Comparison of ENCODE assay signal across 11 cellular contexts in genomic region chr17:17675925-17676534, GRCh38. TPM values are rescaled to one million over a fixed set of nuclear protein-coding genes. Genes with fewer than 3 reads are reported as not detected.
DNase-seq lines count a peak whose midpoint lies in the region; ATAC-seq, FAIRE-seq and TF ChIP-seq lines count a peak whose summit lies in the region.
"Had no signal": no experiment of that assay in that cellular context is flagged by ENCODE, and none has a peak within 500 bp of the region (broad histone marks: within the 10 kb centered on the region; RNA-seq: fewer than 3 reads in every experiment).

No MANE protein-coding gene starts in this region.

- no peak overlapping the region for H3K4me3 ChIP-seq in CD4-positive, CD25-positive, alpha-beta regulatory T cell (ENCODE audit: low read depth, low read length)
- no peak overlapping the region for H3K4me3 ChIP-seq in hepatocyte

- TF ChIP-seq CTCF in hepatocyte (IDR thresholded peaks at IDR 0.05; ENCODE audit: poor library complexity): no peak

- WGBS in hepatocyte (ENCODE audit: low lambda C conversion rate, missing lambda C conversion rate): 40% methylated on average over 11 of the region's 11 CpGs

- peak; percentile 90 for FAIRE-seq in GM19239 (lab: Jason Lieb, UNC)

- H2AFZ ChIP-seq in hepatocyte: no peak overlapping the region

- H3K4me3 Mint-ChIP-seq in CD4-positive, CD25-positive, alpha-beta regulatory T cell: peak overlapping the region in 3 of 4 donors; percentile 18 to 80 (median 80)

- no peak overlapping the region for H3K4me2 ChIP-seq in hepatocyte

- H3K9me2 ChIP-seq in hepatocyte (replicated peaks; ENCODE audit: insufficient read depth): no peaks in the 10 kb centered on the region

- no peaks in the 10 kb centered on the region for H3K36me3 Mint-ChIP-seq in CD4-positive, CD25-positive, alpha-beta regulatory T cell

- H3K9me3 Mint-ChIP-seq in CD4-positive, CD25-positive, alpha-beta regulatory T cell: no peaks in the 10 kb centered on the region

- peak in 1 of 2 donors; percentile 8 for ATAC-seq in CD4-positive, CD25-positive, alpha-beta regulatory T cell (ENCODE audit: low read depth in 2 of 2)
- ATAC-seq in HG02852 (IDR thresholded peaks at IDR 0.05; ENCODE audit: unreplicated experiment) (no peak), HG03457 (IDR thresholded peaks at IDR 0.05; ENCODE audit: unreplicated experiment) (no peak)

- peaks cover 0 to 27% (median 17%) of the 10 kb centered on the region in 4 donors for H3K4me1 Mint-ChIP-seq in CD4-positive, CD25-positive, alpha-beta regulatory T cell

- H3K27ac Mint-ChIP-seq in CD4-positive, CD25-positive, alpha-beta regulatory T cell: peak overlapping the region in 1 of 3 donors; percentile 31

- no peak overlapping the region for H3K27ac ChIP-seq in CD4-positive, CD25-positive, alpha-beta regulatory T cell (ENCODE audit: insufficient read depth, low read length, poor library complexity, severe bottlenecking)
- H3K27ac ChIP-seq in hepatocyte: no peak overlapping the region

- peak in 1 of 3 donors; percentile 66 for DNase-seq in CD4-positive, CD25-positive, alpha-beta regulatory T cell
- peak; percentile 57 for DNase-seq in GM19239 (ENCODE audit: insufficient read length, low spot score)
- DNase-seq in SKM-1 (lab: John Stamatoyannopoulos, UW; ENCODE audit: unreplicated experiment): peak; percentile 32
- DNase-seq in hepatocyte (ENCODE audit: low spot score): peak; percentile 41
- DNase-seq in NOMO-1 treated with dmso at 0.1 percent for 144 hours (lab: John Stamatoyannopoulos, UW; ENCODE audit: unreplicated experiment): no peak
- DNase-seq in epidermal melanocyte (ENCODE audit: insufficient read length, low spot score): no peak
- DNase-seq: amniotic stem cell, hypothalamus, SIG-M5 had no signal

- H3K9me3 ChIP-seq in CD4-positive, CD25-positive, alpha-beta regulatory T cell (ENCODE audit: control insufficient read depth in 2 of 2, low read length in 2 of 2): no peaks in the 10 kb centered on the region
- H3K9me3 ChIP-seq in hepatocyte (ENCODE audit: low read depth): no peaks in the 10 kb centered on the region

- peaks cover 15% of the 10 kb centered on the region for H3K27me3 Mint-ChIP-seq in CD4-positive, CD25-positive, alpha-beta regulatory T cell

- H3K4me1 ChIP-seq in CD4-positive, CD25-positive, alpha-beta regulatory T cell (ENCODE audit: control insufficient read depth, insufficient read depth, low read length, poor library complexity, severe bottlenecking): peaks cover 10% of the 10 kb centered on the region
- peaks cover 11% of the 10 kb centered on the region for H3K4me1 ChIP-seq in hepatocyte (ENCODE audit: insufficient read depth)

- peaks cover 4% of the 10 kb centered on the region for H3K79me2 ChIP-seq in hepatocyte

- no peaks in the 10 kb centered on the region for H3K27me3 ChIP-seq in CD4-positive, CD25-positive, alpha-beta regulatory T cell (ENCODE audit: control insufficient read depth, insufficient read depth, low read length)
- no peaks in the 10 kb centered on the region for H3K27me3 ChIP-seq in hepatocyte

- H4K20me1 ChIP-seq in hepatocyte (ENCODE audit: insufficient read depth, poor library complexity, severe bottlenecking): no peaks in the 10 kb centered on the region

- H3K36me3 ChIP-seq in CD4-positive, CD25-positive, alpha-beta regulatory T cell (ENCODE audit: control insufficient read depth, insufficient read depth, low read length): no peaks in the 10 kb centered on the region
- H3K36me3 ChIP-seq in hepatocyte (replicated peaks; ENCODE audit: insufficient read depth, low read depth): no peaks in the 10 kb centered on the region

RNA-seq across cellular contexts. Expression of gene RAI1, which starts 5.2 kb away (rescaled TPM):
- 11.4 TPM for total RNA-seq in CD4-positive, CD25-positive, alpha-beta regulatory T cell
- 1 to 10 TPM in 3 of 4 donors, under 1 TPM in 1; 0.80 to 1.2 (median 1.1) TPM for polyA plus RNA-seq in CD4-positive, CD25-positive, alpha-beta regulatory T cell
- 19.2 and 23.8 TPM in 2 replicates for total RNA-seq in hepatocyte
- polyA plus RNA-seq in hepatocyte: 18.7 and 20.2 TPM in 2 replicates

Comparison
In these comparisons a context has a peak if more than half of its experiments do, and no peak if none do; other contexts are left out.
1. DNase-seq: peak in GM19239 (single experiment), SKM-1 (single experiment) and hepatocyte (single experiment); none in NOMO-1 treated with dmso at 0.1 percent for 144 hours (single experiment) and epidermal melanocyte (single experiment).